Comparison of ENCODE assay signal across 11 cellular contexts in the genomic region with DNA sequence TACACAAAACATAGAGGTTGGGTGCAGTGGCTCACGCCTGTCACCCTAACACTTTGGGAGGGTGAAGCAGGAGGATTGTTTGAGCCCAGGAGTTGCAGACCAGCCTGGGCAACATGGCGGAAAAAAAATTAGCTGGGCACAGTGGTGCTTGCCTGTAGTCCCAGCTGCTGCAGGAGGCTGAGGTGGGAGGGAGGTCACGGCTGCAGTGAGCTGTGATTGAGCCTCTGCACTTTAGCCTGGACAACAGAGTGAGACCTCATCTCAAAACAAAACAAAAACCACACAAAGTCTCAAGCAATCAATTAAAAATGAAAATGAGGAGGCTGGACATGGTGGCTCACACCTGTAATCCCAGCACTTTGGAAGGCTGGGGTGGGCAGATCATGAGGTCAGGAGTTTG. TPM values are rescaled to one million over a fixed set of nuclear protein-coding genes. Genes with fewer than 3 reads are reported as not detected.
A peak's percentile ranks its signal among the peaks of the same experiment; 100 is the strongest.
DNase-seq lines count a peak whose midpoint lies in the region; ATAC-seq and TF ChIP-seq lines count a peak whose summit lies in the region.
"Had no signal": no experiment of that assay in that cellular context is flagged by ENCODE, and none has a peak within 500 bp of the region (broad histone marks: within the 10 kb centered on the region; RNA-seq: fewer than 3 reads in every experiment).

No MANE protein-coding gene starts in this region.

- H3K36me3 ChIP-seq in CD8-positive, alpha-beta memory T cell (ENCODE audit: insufficient read depth, low read length), result peaks cover 5% of the 10 kb centered on the region
- peaks cover 3% of the 10 kb centered on the region for H3K36me3 ChIP-seq in left ventricle myocardium inferior

- ATAC-seq in GM19023 (IDR thresholded peaks at IDR 0.05; ENCODE audit: unreplicated experiment), result peak; percentile 22
- ATAC-seq in T-cell (replicated peaks in 1 of 4), result no peak

- DNase-seq in CD8-positive, alpha-beta memory T cell, result no peak
- DNase-seq in T-cell (no peak), immature natural killer cell (no peak), NCI-H510A treated with DMSO at 0.1 percent for 48 hours (lab: John Stamatoyannopoulos, UW) (no peak), ecto neural progenitor cell (ENCODE audit: low spot score) (no peak), DMS114 treated with DMSO at 0.1 percent for 48 hours (lab: John Stamatoyannopoulos, UW; ENCODE audit: unreplicated experiment) (no peak), left ventricle myocardium inferior (no peak)
- DNase-seq: cortex of kidney, DMS 273 treated with DMSO at 0.1 percent for 48 hours, NCI-H2029 had no signal

- intact Hi-C loops in left ventricle myocardium inferior (cut with micrococcal nuclease), result no loop called here

- H3K9me3 Mint-ChIP-seq in CD8-positive, alpha-beta memory T cell, result no peaks in the 10 kb centered on the region
- H3K9me3 Mint-ChIP-seq in T-cell (no peaks in the 10 kb centered on the region), immature natural killer cell (no peaks in the 10 kb centered on the region)

- H3K27ac ChIP-seq in CD8-positive, alpha-beta memory T cell (ENCODE audit: low read depth, low read length), result no peak overlapping the region
- no peak overlapping the region for H3K27ac ChIP-seq in left ventricle myocardium inferior (replicated peaks)

- no peak for TF ChIP-seq CTCF in left ventricle myocardium inferior (IDR thresholded peaks at IDR 0.05; ENCODE audit: borderline replicate concordance)

- H3K9me3 ChIP-seq in CD8-positive, alpha-beta memory T cell (ENCODE audit: low read length), result no peaks in the 10 kb centered on the region
- H3K9me3 ChIP-seq in left ventricle myocardium inferior (replicated peaks), result no peaks in the 10 kb centered on the region

- CTCF ChIA-PET in CD8-positive, alpha-beta memory T cell (lab: Charles Lee), result no interaction called here
- CTCF ChIA-PET in T-cell (lab: Charles Lee), result interaction anchor here in 1 of 2 donors (0.6 kb wide), 1 partner anchor 1450 kb away, joined by 3 read pairs; no protein-coding TSS in a partner anchor

- peaks cover 47 to 64% (median 49%) of the 10 kb centered on the region in 3 donors for H3K4me1 Mint-ChIP-seq in CD8-positive, alpha-beta memory T cell
- H3K4me1 Mint-ChIP-seq in T-cell, result peaks cover 15 to 59% (median 54%) of the 10 kb centered on the region in 3 donors
- H3K4me1 Mint-ChIP-seq in immature natural killer cell, result peaks cover 16 to 31% of the 10 kb centered on the region in 2 donors

- peak overlapping the region; percentile 66 to 88 (median 78) for H3K27ac Mint-ChIP-seq in CD8-positive, alpha-beta memory T cell
- H3K27ac Mint-ChIP-seq in T-cell (peak overlapping the region in 1 of 2 donors; percentile 66), immature natural killer cell (peak overlapping the region in 4 of 6 donors; percentile 49 to 69 (median 62))

- peak overlapping the region; percentile 66 to 86 (median 77) for H3K4me3 Mint-ChIP-seq in CD8-positive, alpha-beta memory T cell
- H3K4me3 Mint-ChIP-seq in T-cell (peak overlapping the region in 2 of 3 donors; percentile 62 to 67), immature natural killer cell (peak overlapping the region in 1 of 5 donors; percentile 72)

- peaks cover 55% of the 10 kb centered on the region for H3K4me1 ChIP-seq in CD8-positive, alpha-beta memory T cell (ENCODE audit: insufficient read depth, low read length)
- H3K4me1 ChIP-seq in left ventricle myocardium inferior, result peaks cover 59% of the 10 kb centered on the region

- H3K36me3 Mint-ChIP-seq in CD8-positive, alpha-beta memory T cell, result peaks cover 0 to 14% (median 2%) of the 10 kb centered on the region in 3 donors
- H3K36me3 Mint-ChIP-seq in T-cell (peaks cover 3% of the 10 kb centered on the region), immature natural killer cell (no peaks in the 10 kb centered on the region)

- no peak overlapping the region for H3K4me3 ChIP-seq in CD8-positive, alpha-beta memory T cell (ENCODE audit: low read length)
- H3K4me3 ChIP-seq in left ventricle myocardium inferior, result no peak overlapping the region

- no peaks in the 10 kb centered on the region for H3K27me3 Mint-ChIP-seq in CD8-positive, alpha-beta memory T cell
- no peaks in the 10 kb centered on the region for H3K27me3 Mint-ChIP-seq in T-cell
- no peaks in the 10 kb centered on the region for H3K27me3 Mint-ChIP-seq in immature natural killer cell (ENCODE audit: low read depth in 3 of 3)

- POLR2A ChIA-PET in CD8-positive, alpha-beta memory T cell (lab: Charles Lee), result interaction anchor here (0.5 to 0.7 kb wide), 2 partner anchors 9 to 41 kb away, joined by 3 read pairs; no protein-coding TSS in a partner anchor
- POLR2A ChIA-PET in T-cell (lab: Charles Lee), result interaction anchor here in 1 of 2 donors (0.6 to 0.7 kb wide), 2 partner anchors 13 to 544 kb away, joined by 3 read pairs; no protein-coding TSS in a partner anchor

- H3K27me3 ChIP-seq in CD8-positive, alpha-beta memory T cell (ENCODE audit: insufficient read depth, low read length, poor library complexity, severe bottlenecking), result no peaks in the 10 kb centered on the region
- no peaks in the 10 kb centered on the region for H3K27me3 ChIP-seq in left ventricle myocardium inferior (ENCODE audit: low read depth)

RNA-seq across cellular contexts. Expression of gene NOP58, which starts 4.9 kb away (rescaled TPM):
- 100 to 1,000 TPM; 216 to 221 TPM for total RNA-seq in CD8-positive, alpha-beta memory T cell
- 94.3 TPM for polyA plus RNA-seq in CD8-positive, alpha-beta memory T cell
- total RNA-seq in T-cell, result 100 to 1,000 TPM in 4 of 5 donors, 10 to 100 TPM in 1; 99.8 to 218 (median 117) TPM
- polyA plus RNA-seq in immature natural killer cell, result 10 to 100 TPM; 42.6 to 54.7 (median 46.6) TPM
- total RNA-seq in left ventricle myocardium inferior, result 21.4 TPM

RNA-seq across cellular contexts. Expression of gene SUMO1, which starts 32.1 kb away (rescaled TPM):
- 100 to 1,000 TPM; 118 TPM for total RNA-seq in CD8-positive, alpha-beta memory T cell
- 148 TPM for polyA plus RNA-seq in CD8-positive, alpha-beta memory T cell
- 10 to 100 TPM; 50.5 to 62.9 (median 53.8) TPM for total RNA-seq in T-cell
- 100 to 1,000 TPM; 165 to 253 (median 188) TPM for polyA plus RNA-seq in immature natural killer cell
- 71.2 TPM for total RNA-seq in left ventricle myocardium inferior
